Comparison of ENCODE assay signal across 16 cellular contexts in the genomic region with DNA sequence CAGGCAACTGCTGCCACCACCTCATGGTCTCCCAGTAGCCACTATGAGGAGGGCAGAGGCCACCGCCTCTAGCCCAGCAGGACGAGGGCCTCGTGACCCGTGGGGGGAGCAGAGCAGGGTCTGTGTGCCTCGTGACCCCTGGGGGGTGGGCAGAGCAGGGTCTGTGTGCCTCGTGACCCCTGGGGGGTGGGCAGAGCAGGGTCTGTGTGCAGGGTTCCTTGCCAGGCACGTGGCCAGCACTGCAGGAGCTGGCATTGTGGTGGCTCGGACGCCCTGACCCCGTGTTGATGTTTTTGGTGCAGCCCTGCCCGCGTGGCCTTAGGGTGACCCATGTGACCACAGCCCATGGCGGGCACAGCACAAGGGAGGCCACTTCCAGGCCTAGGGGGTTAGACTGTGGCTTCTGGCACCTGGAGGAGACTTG. TPM values are rescaled to one million over a fixed set of nuclear protein-coding genes. Genes with fewer than 3 reads are reported as not detected.
DNase-seq lines count a peak whose midpoint lies in the region; ATAC-seq and TF ChIP-seq lines count a peak whose summit lies in the region.
"Had no signal": no experiment of that assay in that cellular context is flagged by ENCODE, and none has a peak within 500 bp of the region (broad histone marks: within the 10 kb centered on the region; RNA-seq: fewer than 3 reads in every experiment).

No MANE protein-coding gene starts in this region.

- peak overlapping the region; percentile 99 for H3K4me2 ChIP-seq in BLaER1
- H3K4me2 ChIP-seq: A549 had no signal

- no peaks in the 10 kb centered on the region for H3K27me3 Mint-ChIP-seq in T-helper 17 cell

- TF ChIP-seq POLR2A in stomach (IDR thresholded peaks at IDR 0.05): no peak

- TF ChIP-seq CTCF in lower lobe of right lung (IDR thresholded peaks at IDR 0.05) (no peak), stomach (IDR thresholded peaks at IDR 0.05) (no peak)

- H3K27ac ChIP-seq in BLaER1 (peak overlapping the region; percentile 95), lower lobe of right lung (peak overlapping the region; percentile 69), stomach (peak overlapping the region in 3 of 5 donors; percentile 68 to 86 (median 74))
- H3K27ac ChIP-seq: A549 had no signal

- no peaks in the 10 kb centered on the region for H3K27me3 ChIP-seq in BLaER1
- H3K27me3 ChIP-seq in lower lobe of right lung (ENCODE audit: low read depth): no peaks in the 10 kb centered on the region
- H3K27me3 ChIP-seq in stomach: peaks cover 0 to 12% (median 0%) of the 10 kb centered on the region in 3 donors

- no peak for TF ChIP-seq EP300 in stomach (IDR thresholded peaks at IDR 0.05)

- peak overlapping the region; percentile 55 for H3K9ac ChIP-seq in BLaER1

- no peak overlapping the region; the same call in 1 of the 2 replicates for H3K4me3 ChIP-seq in BLaER1
- no peak overlapping the region for H3K4me3 ChIP-seq in lower lobe of right lung
- no peak overlapping the region for H3K4me3 ChIP-seq in stomach
- H3K4me3 ChIP-seq: A549 had no signal

- H3K4me3 Mint-ChIP-seq in T-helper 17 cell: peak overlapping the region; percentile 39

- no peaks in the 10 kb centered on the region for H4K20me1 ChIP-seq in BLaER1

- H3K36me3 ChIP-seq in BLaER1 (no peaks in the 10 kb centered on the region), lower lobe of right lung (no peaks in the 10 kb centered on the region), stomach (no peaks in the 10 kb centered on the region)

- 67 to 86% (median 81%) methylated on average over 4 to 13 of the region's 13 CpGs for WGBS in stomach, 5 donors

- H3K9me3 ChIP-seq in BLaER1: no peaks in the 10 kb centered on the region
- no peaks in the 10 kb centered on the region for H3K9me3 ChIP-seq in T-helper 17 cell (ENCODE audit: control insufficient read depth, low read length, poor library complexity, severe bottlenecking)
- no peaks in the 10 kb centered on the region for H3K9me3 ChIP-seq in lower lobe of right lung
- no peaks in the 10 kb centered on the region for H3K9me3 ChIP-seq in stomach
- H3K9me3 ChIP-seq: A549 had no signal

- no peak overlapping the region for H3K27ac Mint-ChIP-seq in T-helper 17 cell

- no peaks in the 10 kb centered on the region for H3K36me3 Mint-ChIP-seq in T-helper 17 cell (ENCODE audit: low read depth)

- H3K4me1 ChIP-seq in BLaER1 (peaks cover 100% of the 10 kb centered on the region), lower lobe of right lung (peaks cover 7% of the 10 kb centered on the region), stomach (peaks cover 0 to 82% (median 40%) of the 10 kb centered on the region in 4 donors)
- H3K4me1 ChIP-seq: A549 had no signal

- H3K4me1 Mint-ChIP-seq in T-helper 17 cell: no peaks in the 10 kb centered on the region

- DNase-seq in T-helper 17 cell (no peak), lower lobe of right lung (peak; percentile 36), stomach (no peak), iPS-NIHi7 (ENCODE audit: extremely low spot score) (no peak), GM19240 (ENCODE audit: insufficient read length, low spot score) (no peak)
- DNase-seq: Calu3, HCEC 1CT, KG1, NCI-H1092, NCI-H1694, NCI-H446 treated with DMSO at 0.1 percent for 48 hours, NCI-H748 treated with DMSO at 0.1 percent for 48 hours, SHP77 had no signal

- intact Hi-C loops in lower lobe of right lung (cut with DNase I) (no loop called here), stomach (cut with DNase I; ENCODE audit: low total_unique reads) (no loop called here)

- no peak for ATAC-seq in T-helper 17 cell
- ATAC-seq in lower lobe of right lung: peak in 1 of 2 donors; percentile 8
- ATAC-seq in HG02798 (IDR thresholded peaks at IDR 0.05; ENCODE audit: poor library complexity, unreplicated experiment): no peak
- ATAC-seq: A549 had no signal

RNA-seq across cellular contexts. Expression of gene SLX9, which starts 52.8 kb away (rescaled TPM):
- total RNA-seq in T-helper 17 cell: 10 to 100 TPM; 14.0 to 15.4 TPM
- 15.7 TPM for total RNA-seq in lower lobe of right lung
- total RNA-seq in stomach: 10 to 100 TPM in 3 of 5 donors, 1 to 10 TPM in 2; 5.4 to 83.4 (median 13.4) TPM
- polyA plus RNA-seq in stomach: 10 to 100 TPM; 19.9 to 37.0 (median 24.4) TPM
